21 cellular contexts compared by ENCODE assay signal in the genomic region with DNA sequence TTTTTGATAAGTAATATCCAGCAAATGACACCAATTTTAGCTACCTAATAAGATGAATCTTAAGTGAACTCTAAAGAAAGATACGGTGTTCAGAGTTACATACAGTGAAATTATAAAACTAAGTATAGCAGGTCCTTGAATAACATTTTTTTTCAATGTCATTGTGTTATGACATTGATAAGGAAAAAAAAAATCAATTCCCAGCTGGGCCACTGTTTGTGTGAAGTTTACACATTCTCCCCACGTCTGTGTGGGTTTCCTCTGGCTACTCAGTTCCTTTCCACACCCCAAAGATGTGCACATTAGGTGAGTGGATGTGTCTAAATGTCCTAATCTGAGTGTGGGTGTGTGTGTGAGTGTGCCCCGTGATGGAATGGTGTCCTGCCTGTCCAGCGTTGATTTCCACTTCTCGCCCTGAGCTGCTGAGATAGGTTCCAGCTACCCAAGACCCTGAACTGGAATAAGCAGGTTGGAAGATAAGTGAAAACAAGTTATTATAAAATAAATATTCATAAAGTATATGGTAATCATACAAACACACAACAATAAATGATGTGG.
"Had no signal": no experiment of that assay in that cellular context is flagged by ENCODE, and none has a peak within 500 bp of the region (broad histone marks: within the 10 kb centered on the region; RNA-seq: fewer than 3 reads in every experiment).

No MANE protein-coding gene starts in this region.

- H2AFZ ChIP-seq: PC-9 had no signal

- DNase-seq: Karpas-422, KG1, MG63, NCI-H1092, NCI-H1105 treated with DMSO at 0.1 percent for 48 hours, NCI-H1417 treated with DMSO at 0.1 percent for 48 hours, NCI-H146, NCI-H1694 treated with DMSO at 0.1 percent for 48 hours, NCI-H1930, NCI-H2081, NCI-H2107, NCI-H2227 treated with DMSO at 0.1 percent for 48 hours, NCI-H524, NCI-H526 treated with DMSO at 0.1 percent for 48 hours, NCI-H748 treated with DMSO at 0.1 percent for 48 hours, PC-9, Peyer's patch, Right ventricle myocardium superior, SIG-M5 had no signal

- H3K4me2 ChIP-seq: PC-9 had no signal

- H3K9me3 ChIP-seq: Peyer's patch had no signal

- H3K4me1 ChIP-seq: Peyer's patch had no signal

- H3K36me3 ChIP-seq: MG63, Peyer's patch, SJSA1 had no signal

- H3K27me3 ChIP-seq: MG63, Peyer's patch, SJSA1 had no signal

- H3K4me3 ChIP-seq: MG63, PC-9, Peyer's patch, SJSA1, SK-N-MC had no signal

- H3K27ac ChIP-seq: PC-9, Peyer's patch, SJSA1, SK-N-MC had no signal
